In genomic region chr15:78943692-78944091, GRCh38 we compare ENCODE assay signal across 10 cellular contexts. TPM values are rescaled to one million over a fixed set of nuclear protein-coding genes. Genes with fewer than 3 reads are reported as not detected.
DNase-seq lines count a peak whose midpoint lies in the region; ATAC-seq, FAIRE-seq and TF ChIP-seq lines count a peak whose summit lies in the region.
"Had no signal": no experiment of that assay in that cellular context is flagged by ENCODE, and none has a peak within 500 bp of the region (broad histone marks: within the 10 kb centered on the region; RNA-seq: fewer than 3 reads in every experiment).

No MANE protein-coding gene starts in this region.

- H3K4me2 ChIP-seq in Karpas-422 (ENCODE audit: low read depth, low read length, poor library complexity, severe bottlenecking): peak overlapping the region; percentile 83
- no peak overlapping the region for H3K4me2 ChIP-seq in SK-N-SH

- no peak overlapping the region for H3K27ac Mint-ChIP-seq in CD4-positive, alpha-beta T cell
- H3K27ac Mint-ChIP-seq in dendritic cell treated with granulocyte-macrophage colony-stimulating factor and Interleukin-4, amounts not matched to agents 40 ng/mL and 50 ng/mL, for 4 days: peak overlapping the region; percentile 99

- H3K4me1 ChIP-seq in Karpas-422 (ENCODE audit: low read length): peaks cover 37% of the 10 kb centered on the region
- H3K4me1 ChIP-seq in SK-N-SH (ENCODE audit: control insufficient read depth in 1 of 2, insufficient read depth in 2 of 2, low read depth in 1 of 2, low read length in 1 of 2): peaks cover 0 to 11% of the 10 kb centered on the region in 2 experiments; a peak in 1 of 4 replicates

- no peaks in the 10 kb centered on the region for H3K9me2 ChIP-seq in Karpas-422 (replicated peaks; ENCODE audit: insufficient read depth, low read length)
- H3K9me2 ChIP-seq in SK-N-SH: no peaks in the 10 kb centered on the region

- WGBS in SK-N-SH (ENCODE audit: low lambda C conversion rate): 85% methylated on average over 7 of the region's 7 CpGs

- peaks cover 15% of the 10 kb centered on the region for H3K27me3 Mint-ChIP-seq in CD4-positive, alpha-beta T cell
- peaks cover 14% of the 10 kb centered on the region for H3K27me3 Mint-ChIP-seq in dendritic cell treated with granulocyte-macrophage colony-stimulating factor and Interleukin-4, amounts not matched to agents 40 ng/mL and 50 ng/mL, for 4 days

- H3F3A ChIP-seq in SK-N-SH (replicated peaks; ENCODE audit: insufficient read depth): no peaks in the 10 kb centered on the region

- H3K4me3 ChIP-seq in Karpas-422 (ENCODE audit: low read length) (peak overlapping the region; percentile 71; the same call in 1 of the 2 replicates), SK-N-SH (ENCODE audit: low read depth in 2 of 2, low read length in 1 of 2) (no peak overlapping the region)

- no peaks in the 10 kb centered on the region for H3K36me3 Mint-ChIP-seq in CD4-positive, alpha-beta T cell (ENCODE audit: low read depth)
- H3K36me3 Mint-ChIP-seq in dendritic cell treated with granulocyte-macrophage colony-stimulating factor and Interleukin-4, amounts not matched to agents 40 ng/mL and 50 ng/mL, for 4 days (ENCODE audit: low read depth): peaks cover 57% of the 10 kb centered on the region

- H3K9me3 Mint-ChIP-seq in CD4-positive, alpha-beta T cell: no peaks in the 10 kb centered on the region
- H3K9me3 Mint-ChIP-seq in dendritic cell treated with granulocyte-macrophage colony-stimulating factor and Interleukin-4, amounts not matched to agents 40 ng/mL and 50 ng/mL, for 4 days: no peaks in the 10 kb centered on the region

- intact Hi-C loops in CD4-positive, alpha-beta T cell (cut with DNase I, micrococcal nuclease): no loop called here
- intact Hi-C loops in dendritic cell treated with granulocyte-macrophage colony-stimulating factor and Interleukin-4, amounts not matched to agents 40 ng/mL and 50 ng/mL, for 4 days (cut with micrococcal nuclease): no loop called here

- DNase-seq in CD4-positive, alpha-beta T cell: no peak
- no peak for DNase-seq in Karpas-422
- no peak for DNase-seq in omental fat pad (ENCODE audit: low spot score)
- DNase-seq in KG1 (lab: John Stamatoyannopoulos, UW): no peak
- no peak for DNase-seq in GM12892 (ENCODE audit: insufficient read length)
- no peak for DNase-seq in SK-N-SH
- DNase-seq: activated CD8-positive, alpha-beta memory T cell treated with anti-CD3 and anti-CD28 coated beads, Interleukin-2, amount 50 U/mL, for 48 hours; DMS153 had no signal

- POLR2A ChIA-PET in CD4-positive, alpha-beta T cell (lab: Charles Lee): interaction anchor here (1.9 kb wide), 1 partner anchor 70 kb away, joined by 5 read pairs; the partner anchor contains the start of gene MORF4L1
- POLR2A ChIA-PET in SK-N-SH (lab: Yijun Ruan, JAX): no interaction called here

- H4K20me1 ChIP-seq in Karpas-422 (ENCODE audit: insufficient read depth, low read depth, low read length) (no peaks in the 10 kb centered on the region), SK-N-SH (ENCODE audit: insufficient read depth) (no peaks in the 10 kb centered on the region)

- no peaks in the 10 kb centered on the region for H3K9me3 ChIP-seq in CD4-positive, alpha-beta T cell (ENCODE audit: control insufficient read depth, low read length)
- no peaks in the 10 kb centered on the region for H3K9me3 ChIP-seq in Karpas-422 (ENCODE audit: low read length)
- H3K9me3 ChIP-seq in SK-N-SH: no peaks in the 10 kb centered on the region

- peak overlapping the region; percentile 56 for H3K4me3 Mint-ChIP-seq in CD4-positive, alpha-beta T cell
- H3K4me3 Mint-ChIP-seq in dendritic cell treated with granulocyte-macrophage colony-stimulating factor and Interleukin-4, amounts not matched to agents 40 ng/mL and 50 ng/mL, for 4 days: peak overlapping the region; percentile 99

- CTCF ChIA-PET in CD4-positive, alpha-beta T cell (lab: Charles Lee): no interaction called here
- CTCF ChIA-PET in SK-N-SH (lab: Yijun Ruan, JAX): interaction anchor here (1.0 to 1.9 kb wide), 3 partner anchors 8 to 36 kb away, joined by 3 to 5 read pairs (median 3); no protein-coding TSS in a partner anchor

- FAIRE-seq in GM12892 (lab: Jason Lieb, UNC): no peak

- H3K4me1 Mint-ChIP-seq in CD4-positive, alpha-beta T cell (ENCODE audit: low read depth): peaks cover 7% of the 10 kb centered on the region
- peaks cover 39% of the 10 kb centered on the region for H3K4me1 Mint-ChIP-seq in dendritic cell treated with granulocyte-macrophage colony-stimulating factor and Interleukin-4, amounts not matched to agents 40 ng/mL and 50 ng/mL, for 4 days (ENCODE audit: low read depth)

- TF ChIP-seq CTCF in CD4-positive, alpha-beta T cell (IDR thresholded peaks at IDR 0.05): no peak
- no peak for TF ChIP-seq CTCF in omental fat pad (IDR thresholded peaks at IDR 0.05)
- TF ChIP-seq CTCF in SK-N-SH (IDR thresholded peaks at IDR 0.05): no peak

- H3K79me2 ChIP-seq in Karpas-422 (ENCODE audit: low read length) (no peaks in the 10 kb centered on the region), SK-N-SH (ENCODE audit: insufficient read depth) (no peaks in the 10 kb centered on the region)

- peak overlapping the region; percentile 69 for H3K9ac ChIP-seq in Karpas-422 (ENCODE audit: low read length)
- H3K9ac ChIP-seq in SK-N-SH: no peak overlapping the region

- H3K27ac ChIP-seq in CD4-positive, alpha-beta T cell (ENCODE audit: low read depth, low read length): no peak overlapping the region
- H3K27ac ChIP-seq in Karpas-422 (ENCODE audit: low read length): no peak overlapping the region
- no peak overlapping the region for H3K27ac ChIP-seq in SK-N-SH (ENCODE audit: low read depth in 2 of 2, low read length in 1 of 2)

- TF ChIP-seq EP300 in SK-N-SH (IDR thresholded peaks at IDR 0.05; ENCODE audit: borderline replicate concordance in 1 of 2, low read depth in 1 of 2, low read length in 1 of 2): no peak

- no peaks in the 10 kb centered on the region for H3K27me3 ChIP-seq in CD4-positive, alpha-beta T cell (ENCODE audit: control insufficient read depth, insufficient read depth, low read length)
- H3K27me3 ChIP-seq in Karpas-422 (ENCODE audit: low read length): no peaks in the 10 kb centered on the region
- no peaks in the 10 kb centered on the region for H3K27me3 ChIP-seq in SK-N-SH (ENCODE audit: insufficient read depth)

- H3K36me3 ChIP-seq in Karpas-422 (ENCODE audit: insufficient read depth, low read length) (no peaks in the 10 kb centered on the region), SK-N-SH (replicated peaks in 1 of 2; ENCODE audit: control insufficient read depth in 1 of 2, insufficient read depth in 2 of 2, low read length in 1 of 2) (no peaks in the 10 kb centered on the region)

- ATAC-seq in CD4-positive, alpha-beta T cell (ENCODE audit: poor library complexity): no peak
- ATAC-seq in omental fat pad (ENCODE audit: low FRiP score) (peak; percentile 28), GM18870 (IDR thresholded peaks at IDR 0.05; ENCODE audit: unreplicated experiment) (no peak)

- TF ChIP-seq RAD21 in SK-N-SH (IDR thresholded peaks at IDR 0.05; ENCODE audit: low read length): no peak

- H2AFZ ChIP-seq in Karpas-422 (ENCODE audit: low read length) (no peak overlapping the region), SK-N-SH (ENCODE audit: low read depth) (no peak overlapping the region)

- no peak for TF ChIP-seq POLR2A in GM12892 (IDR thresholded peaks at IDR 0.05; ENCODE audit: low read depth, low read length)

TF ChIP-seq in SK-N-SH, 30 proteins besides CTCF, POLR2A, EP300 and RAD21 (continues in another document):
- TF ChIP-seq PBX3 (IDR thresholded peaks at IDR 0.05) (no peak), USF2 (IDR thresholded peaks at IDR 0.05; ENCODE audit: borderline replicate concordance, low read depth, low read length) (no peak), TAF1 (IDR thresholded peaks at IDR 0.05; ENCODE audit: borderline replicate concordance, low read depth, low read length) (no peak), TCF12 (IDR thresholded peaks at IDR 0.05) (no peak), GATA2 (CRISPR knock-in tag; IDR thresholded peaks at IDR 0.05) (no peak), TEAD4 (IDR thresholded peaks at IDR 0.05; ENCODE audit: borderline replicate concordance, insufficient read depth) (no peak), FOSL2 (IDR thresholded peaks at IDR 0.05; ENCODE audit: borderline replicate concordance, low read depth) (no peak), FOXJ3 (CRISPR knock-in tag; IDR thresholded peaks at IDR 0.05) (no peak), FOXM1 (IDR thresholded peaks at IDR 0.05; ENCODE audit: low read depth) (no peak)
- TF ChIP-seq, protein P1, sequence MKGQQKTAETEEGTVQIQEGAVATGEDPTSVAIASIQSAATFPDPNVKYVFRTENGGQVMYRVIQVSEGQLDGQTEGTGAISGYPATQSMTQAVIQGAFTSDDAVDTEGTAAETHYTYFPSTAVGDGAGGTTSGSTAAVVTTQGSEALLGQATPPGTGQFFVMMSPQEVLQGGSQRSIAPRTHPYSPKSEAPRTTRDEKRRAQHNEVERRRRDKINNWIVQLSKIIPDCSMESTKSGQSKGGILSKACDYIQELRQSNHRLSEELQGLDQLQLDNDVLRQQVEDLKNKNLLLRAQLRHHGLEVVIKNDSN (IDR thresholded peaks at IDR 0.05; ENCODE audit: borderline replicate concordance, low read depth): no peak

RNA-seq across cellular contexts. Expression of gene CTSH, which starts 1.2 kb away (rescaled TPM):
- total RNA-seq in CD4-positive, alpha-beta T cell: 10 to 100 TPM; 11.1 to 11.4 TPM
- total RNA-seq in Karpas-422 (2014; rRNA removed; shearing (Covaris generic); ENCODE audit: low replicate concordance): 61.0 and 76.4 TPM in 2 replicates
- total RNA-seq in omental fat pad: 100 to 1,000 TPM; 110 to 351 (median 203) TPM
- polyA plus RNA-seq in GM12892 (2012; ENCODE audit: missing spikeins): 424 TPM
- polyA plus RNA-seq in SK-N-SH (2012; rRNA removed): 22.7 and 23.0 TPM in 2 replicates
- 18.4 and 19.0 TPM in 2 replicates for polyA plus RNA-seq in SK-N-SH (2012; cell fraction: cytosol; rRNA removed)
- polyA plus RNA-seq in SK-N-SH (2012; cell fraction: nucleus; rRNA removed): 20.0 and 24.4 TPM in 2 replicates
